In the genomic region with DNA sequence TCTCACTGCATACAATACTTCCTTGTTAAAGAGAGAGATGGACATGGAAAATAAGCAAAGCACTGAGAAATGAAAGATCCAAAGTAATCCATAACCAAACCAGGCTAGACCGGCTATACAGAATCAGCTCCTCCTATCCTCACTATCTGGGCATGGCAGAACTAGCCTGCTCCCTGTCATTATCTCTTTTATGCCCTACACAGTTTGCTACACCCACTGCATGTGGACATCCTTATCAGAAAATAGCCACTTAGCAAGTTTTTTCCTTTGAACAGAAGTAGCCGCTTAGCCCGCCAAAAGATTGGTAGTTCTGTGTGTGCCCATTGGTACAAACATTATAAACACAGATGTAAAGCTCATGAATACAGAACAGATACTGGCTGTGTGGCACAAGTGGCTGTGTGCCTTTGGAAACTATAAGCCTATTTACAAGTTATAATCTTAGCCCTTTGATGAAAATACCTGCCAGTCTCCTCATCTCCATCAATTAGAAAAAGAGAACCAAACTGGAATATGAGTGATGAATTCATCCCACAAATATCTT, we compare ENCODE assay signal across 17 cellular contexts.
"Had no signal": no experiment of that assay in that cellular context is flagged by ENCODE, and none has a peak within 500 bp of the region (broad histone marks: within the 10 kb centered on the region; RNA-seq: fewer than 3 reads in every experiment).

No MANE protein-coding gene starts in this region.

- H3K9me3 ChIP-seq: esophagus squamous epithelium, prostate gland had no signal

- H3K36me3 ChIP-seq: esophagus squamous epithelium, prostate gland had no signal

- H3K4me1 ChIP-seq: prostate gland had no signal

- DNase-seq: effector memory CD8-positive, alpha-beta T cell; esophagus squamous epithelium; kidney; left cardiac atrium; left ventricle myocardium superior; mesenchymal stem cell; naive B cell; stimulated activated CD4-positive, alpha-beta T cell treated with anti-CD3 and anti-CD28 coated beads, Interleukin-2, amount 100 ng/mL, for 48 hours; stimulated activated naive CD4-positive, alpha-beta T cell treated with Interleukin-2 at 50 U/mL for 16 hours had no signal

- H3K36me3 Mint-ChIP-seq: naive B cell had no signal

- H3K4me3 Mint-ChIP-seq: dendritic cell treated with granulocyte-macrophage colony-stimulating factor and Interleukin-4, amounts not matched to agents 40 ng/mL and 50 ng/mL, for 4 days; effector memory CD8-positive, alpha-beta T cell; naive B cell; nephron had no signal

- H3K27ac ChIP-seq: epithelial cell of prostate, esophagus squamous epithelium, hepatocyte, parathyroid adenoma, prostate gland had no signal

- H3K79me2 ChIP-seq: hepatocyte had no signal

- H3K27ac Mint-ChIP-seq: dendritic cell treated with granulocyte-macrophage colony-stimulating factor and Interleukin-4, amounts not matched to agents 40 ng/mL and 50 ng/mL, for 4 days; effector memory CD8-positive, alpha-beta T cell had no signal

- H3K4me2 ChIP-seq: hepatocyte, smooth muscle cell had no signal

- H2AFZ ChIP-seq: hepatocyte, parathyroid adenoma had no signal

- H3K9ac ChIP-seq: parathyroid adenoma had no signal

- H3K9me3 Mint-ChIP-seq: dendritic cell treated with granulocyte-macrophage colony-stimulating factor and Interleukin-4, amounts not matched to agents 40 ng/mL and 50 ng/mL, for 4 days; effector memory CD8-positive, alpha-beta T cell; naive B cell; nephron had no signal

- ATAC-seq: effector memory CD8-positive, alpha-beta T cell; left cardiac atrium; left ventricle myocardium superior had no signal

- H3K4me3 ChIP-seq: esophagus squamous epithelium, hepatocyte, lung, prostate gland, smooth muscle cell had no signal
